26 cellular contexts compared by ENCODE assay signal in the genomic region with DNA sequence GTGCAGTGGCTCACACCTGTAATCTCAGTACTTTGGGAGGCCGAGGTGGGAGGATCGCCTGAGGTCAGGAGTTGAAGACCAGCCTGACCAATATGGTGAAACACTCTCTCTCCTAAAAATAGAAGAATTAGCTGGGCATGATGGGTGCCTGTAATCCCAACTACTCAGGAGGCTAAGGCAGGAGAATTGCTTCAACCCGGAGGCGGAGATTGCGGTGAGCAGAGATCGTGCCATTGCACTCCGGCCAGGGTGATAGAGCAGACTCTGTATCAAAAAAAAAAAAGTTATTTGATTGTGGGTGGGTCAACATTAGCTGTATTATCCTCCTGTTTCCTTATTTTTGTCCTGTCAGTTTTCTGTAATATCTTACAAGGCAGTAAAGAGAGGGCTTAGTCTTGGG. TPM values are rescaled to one million over a fixed set of nuclear protein-coding genes. Genes with fewer than 3 reads are reported as not detected.
"Had no signal": no experiment of that assay in that cellular context is flagged by ENCODE, and none has a peak within 500 bp of the region (broad histone marks: within the 10 kb centered on the region; RNA-seq: fewer than 3 reads in every experiment).

No MANE protein-coding gene starts in this region.

- H3K27ac ChIP-seq: coronary artery, esophagus squamous epithelium, gastrocnemius medialis, heart right ventricle, left lung, lower lobe of right lung had no signal

- H3K27me3 ChIP-seq: gastrocnemius medialis had no signal

- DNase-seq: dermis blood vessel endothelial cell; effector CD4-positive, alpha-beta T cell; effector memory CD4-positive, alpha-beta T cell; esophagus squamous epithelium; foreskin fibroblast; foreskin melanocyte; gastrocnemius medialis; glutamatergic neuron; heart right ventricle; hippocampal formation; kidney; kidney glomerular epithelial cell; left lung; left ventricle myocardium superior; lower lobe of right lung; mammary epithelial cell; mesendoderm; midbrain had no signal

- ATAC-seq: gastrocnemius medialis, heart right ventricle, left lung, left ventricle myocardium superior, lower lobe of right lung had no signal

- H3K36me3 ChIP-seq: esophagus squamous epithelium, gastrocnemius medialis, heart right ventricle, left lung, lower lobe of right lung had no signal

- H3K4me3 ChIP-seq: coronary artery, esophagus squamous epithelium, gastrocnemius medialis, heart right ventricle, left lung, lower lobe of right lung had no signal

- H3K9me3 ChIP-seq: esophagus squamous epithelium, gastrocnemius medialis, heart right ventricle, left lung, lower lobe of right lung had no signal

- H3K4me1 ChIP-seq: esophagus squamous epithelium, gastrocnemius medialis, heart right ventricle, left lung, lower lobe of right lung had no signal

RNA-seq across cellular contexts. Expression of a gene that starts 11.9 kb away (rescaled TPM):
- total RNA-seq: cerebellum, dermis blood vessel endothelial cell, endothelial cell of umbilical vein, epithelial cell of proximal tubule, esophagus squamous epithelium, gastrocnemius medialis, glomerular endothelial cell, heart right ventricle, kidney, left lung, left ventricle myocardium superior, lower leg skin, lower lobe of right lung, mammary epithelial cell, mononuclear cell, mucosa of gallbladder had no signal
